32 cellular contexts compared by ENCODE assay signal in genomic region chr3:59186735-59187134, GRCh38.
"Had no signal": no experiment of that assay in that cellular context is flagged by ENCODE, and none has a peak within 500 bp of the region (broad histone marks: within the 10 kb centered on the region; RNA-seq: fewer than 3 reads in every experiment).

No MANE protein-coding gene starts in this region.

- H3K27me3 ChIP-seq: adrenal gland, body of pancreas, brain microvascular endothelial cell, breast epithelium had no signal

- DNase-seq: activated B cell treated with CpG ODN at 0.5 μM for 24 hours; activated CD4-positive, alpha-beta memory T cell treated with anti-CD3 and anti-CD28 coated beads for 36 hours; activated CD4-positive, alpha-beta T cell treated with anti-CD3 and anti-CD28 coated beads for 4 hours; activated CD4-positive, alpha-beta T cell treated with anti-CD3 and anti-CD28 coated beads, Interleukin-2, amount 10 ng/mL, durations not matched to agents 24 days and 14 days; activated CD4-positive, alpha-beta T cell treated with anti-CD3 and anti-CD28 coated beads, Interleukin-2, amount 50 U/mL, for 1 hour; activated CD4-positive, alpha-beta T cell treated with anti-CD3 and anti-CD28 coated beads, Interleukin-2, amount 50 U/mL, for 4 hours; activated CD4-positive, CD25-positive, alpha-beta regulatory T cell treated with anti-CD3 and anti-CD28 coated beads, Interleukin-2, amount 50 U/mL, for 72 hours; activated CD8-positive, alpha-beta memory T cell treated with anti-CD3 and anti-CD28 coated beads, Interleukin-2, amount 50 U/mL, for 4 hours; activated CD8-positive, alpha-beta T cell treated with anti-CD3 and anti-CD28 coated beads for 36 hours; activated effector memory CD4-positive, alpha-beta T cell treated with anti-CD3 and anti-CD28 coated beads, Interleukin-2, amount 50 U/mL, for 16 hours; activated gamma-delta T cell treated with Interleukin-2 at 50 U/mL for 16 hours; activated naive CD4-positive, alpha-beta T cell; activated naive CD4-positive, alpha-beta T cell treated with anti-CD3 and anti-CD28 coated beads for 36 hours; activated naive CD8-positive, alpha-beta T cell treated with anti-CD3 and anti-CD28 coated beads for 36 hours; activated T-cell treated with anti-CD3 and anti-CD28 coated beads for 4 hours; activated T-cell treated with anti-CD3 and anti-CD28 coated beads, Interleukin-2, amount 50 U/mL, for 1 hour; activated T-cell treated with anti-CD3 and anti-CD28 coated beads, Interleukin-2, amount 50 U/mL, for 4 hours; activated T-cell treated with anti-CD3 and anti-CD28 coated beads, Interleukin-2, amount 50 U/mL, for 72 hours; adrenal gland; amniotic stem cell; aorta; body of pancreas; brain microvascular endothelial cell; central memory CD4-positive, alpha-beta T cell; T-helper 2 cell; T-helper 9 cell had no signal

- H3K27ac ChIP-seq: adrenal gland, body of pancreas, brain microvascular endothelial cell, breast epithelium, VCaP had no signal

- FAIRE-seq: astrocyte, colon, TTC549 had no signal

- ATAC-seq: activated CD8-positive, alpha-beta T cell treated with anti-CD3 and anti-CD28 coated beads for 36 hours; activated T-cell treated with anti-CD3 and anti-CD28 coated beads, Interleukin-2, amount 50 U/mL, for 4 hours; activated T-cell treated with anti-CD3 and anti-CD28 coated beads, Interleukin-2, amount 50 U/mL, for 72 hours; activated T-helper 17 cell treated with anti-CD3 and anti-CD28 coated beads, Interleukin-2, amount 50 U/mL, for 72 hours; body of pancreas had no signal

- H3K4me3 ChIP-seq: adrenal gland, body of pancreas, breast epithelium had no signal

- H3K4me1 ChIP-seq: body of pancreas, breast epithelium had no signal

- H3K9me3 ChIP-seq: adrenal gland, body of pancreas, breast epithelium had no signal

- H3K36me3 ChIP-seq: adrenal gland, brain microvascular endothelial cell, breast epithelium had no signal
